In the genomic region with DNA sequence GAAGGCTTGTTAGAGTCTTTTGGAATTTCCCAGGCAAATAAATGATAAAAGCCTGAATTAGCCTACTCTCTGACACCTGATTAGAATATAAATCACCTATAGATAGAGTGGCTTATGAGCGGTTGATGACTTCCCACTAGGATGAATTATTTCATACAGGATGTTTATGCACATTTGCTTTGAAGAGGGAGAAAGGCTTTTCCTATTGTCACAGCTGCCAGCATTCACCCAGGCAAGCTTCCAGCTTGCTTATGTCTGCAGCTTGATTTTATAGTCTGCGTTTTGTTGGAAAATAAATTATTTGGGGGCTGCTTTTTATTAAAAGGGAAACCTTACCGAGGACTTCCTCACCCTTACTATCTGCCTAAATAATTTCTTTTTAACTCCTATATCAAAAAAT, we compare ENCODE assay signal across 18 cellular contexts.
"Had no signal": no experiment of that assay in that cellular context is flagged by ENCODE, and none has a peak within 500 bp of the region (broad histone marks: within the 10 kb centered on the region; RNA-seq: fewer than 3 reads in every experiment).

No MANE protein-coding gene starts in this region.

- H3K4me3 ChIP-seq: body of pancreas, prostate gland, skin epidermis, tibial nerve, vagina had no signal

- H3K27ac ChIP-seq: body of pancreas, foreskin keratinocyte, prostate gland, skin epidermis, tibial nerve, vagina had no signal

- DNase-seq: activated CD4-positive, alpha-beta T cell treated with anti-CD3 and anti-CD28 coated beads, Interleukin-2, amount 50 U/mL, for 1 hour; activated naive CD8-positive, alpha-beta T cell treated with anti-CD3 and anti-CD28 coated beads for 36 hours; amygdala; body of pancreas; caudate nucleus; effector CD4-positive, alpha-beta T cell; foreskin keratinocyte; glutamatergic neuron; kidney glomerular epithelial cell; right cardiac atrium; stimulated activated CD4-positive, alpha-beta T cell treated with anti-CD3 and anti-CD28 coated beads, Interleukin-4, amount 100 ng/mL, for 24 hours; stimulated activated naive CD4-positive, alpha-beta T cell had no signal

- H3K27me3 ChIP-seq: body of pancreas, tibial nerve, vagina had no signal

- H3K36me3 ChIP-seq: prostate gland, tibial nerve, vagina had no signal

- H3K9me3 ChIP-seq: body of pancreas, prostate gland, tibial nerve, vagina had no signal

- H3K4me1 ChIP-seq: body of pancreas, foreskin keratinocyte, prostate gland, tibial nerve, vagina had no signal

- FAIRE-seq: colon had no signal

- ATAC-seq: activated CD4-positive, CD25-positive, alpha-beta regulatory T cell treated with anti-CD3 and anti-CD28 coated beads, Interleukin-2, amount 50 U/mL, for 24 hours; body of pancreas; foreskin keratinocyte; right cardiac atrium had no signal
